In genomic region chr7:26151953-26152781, GRCh38 we compare ENCODE assay signal across 8 cellular contexts. TPM values are rescaled to one million over a fixed set of nuclear protein-coding genes. Genes with fewer than 3 reads are reported as not detected.
DNase-seq lines count a peak whose midpoint lies in the region; ATAC-seq and TF ChIP-seq lines count a peak whose summit lies in the region.

Gene NFE2L3, plus strand, starts transcription at chr7:26152198. Its CDS starts 301 bp downstream, at chr7:26152499.

- H3K4me3 ChIP-seq in mammary epithelial cell (replicated peaks in 1 of 3; ENCODE audit: insufficient read depth in 1 of 3, low read depth in 2 of 3, low read length in 3 of 3): peak within 1 kb of the TSS; percentile 30 to 65 (median 64)

- intact Hi-C loops in mammary epithelial cell (cut with micrococcal nuclease): no loop called here

- dilution Hi-C loops in mammary epithelial cell (cut with HindIII; ENCODE audit: low sequenced_read_pairs): loop anchor here (5.0 kb wide), 1 partner anchor 260 kb away; no protein-coding TSS in a partner anchor

- no peaks in the 10 kb centered on the region for H4K20me1 ChIP-seq in mammary epithelial cell (ENCODE audit: insufficient read depth, low read length)

- H2AFZ ChIP-seq in mammary epithelial cell (ENCODE audit: low read depth, low read length): peak within 1 kb of the TSS; percentile 97

- H3K9ac ChIP-seq in mammary epithelial cell (ENCODE audit: insufficient read depth, low read length): peak within 1 kb of the TSS; percentile 36

- WGBS in mammary epithelial cell (ENCODE audit: low coverage, missing lambda C conversion rate): 0% methylated on average over 1 of the region's 95 CpGs

- H3K27me3 ChIP-seq in mammary epithelial cell (ENCODE audit: insufficient read depth, low read length): no peaks in the 10 kb centered on the region

- BruUV-seq in mammary epithelial cell (replicated peaks; lab: Mats Ljungman, UMichigan): no TSS peak

- H3K27ac ChIP-seq in 22Rv1 (peak within 1 kb of the TSS; percentile 42; the same call in 1 of the 2 replicates), VCaP (peak within 1 kb of the TSS; percentile 62), mammary epithelial cell (ENCODE audit: insufficient read depth, low read depth, low read length) (peak within 1 kb of the TSS; percentile 29)

- in situ Hi-C loops in mammary epithelial cell (cut with MboI; ENCODE audit: low sequenced_read_pairs in 2 of 2): no loop called here

- H3K4me2 ChIP-seq in mammary epithelial cell (ENCODE audit: insufficient read depth, low read depth, low read length): peak within 1 kb of the TSS; percentile 88

- peaks cover 45% of the 10 kb centered on the region for H3K4me1 ChIP-seq in mammary epithelial cell (ENCODE audit: insufficient read depth, low read length)

- H3K9me3 ChIP-seq in mammary epithelial cell (replicated peaks; ENCODE audit: insufficient read depth, low read length): no peaks in the 10 kb centered on the region

- no peaks in the 10 kb centered on the region for H3K36me3 ChIP-seq in mammary epithelial cell (ENCODE audit: insufficient read depth, low read length)

- peaks cover 28% of the 10 kb centered on the region for H3K79me2 ChIP-seq in mammary epithelial cell (ENCODE audit: insufficient read depth, low read length)

- TF ChIP-seq CTCF in 22Rv1 (IDR thresholded peaks at IDR 0.05): peak; percentile 27
- TF ChIP-seq CTCF in VCaP (conservative IDR thresholded peaks at IDR 0.05): peak; percentile 29; the same call in 1 of the 2 replicates
- peak in 1 of 2 donors; percentile 2 for TF ChIP-seq CTCF in mammary epithelial cell (conservative IDR thresholded peaks at IDR 0.05 in 1 of 2, IDR thresholded peaks at IDR 0.05 in 1 of 2; ENCODE audit: extremely low read depth in 1 of 2, insufficient read depth in 1 of 2, low read depth in 1 of 2, low read length in 2 of 2)

- peak; percentile 65 for DNase-seq in NCI-H2107 treated with DMSO at 0.1 percent for 48 hours (lab: John Stamatoyannopoulos, UW; ENCODE audit: unreplicated experiment)
- peak; percentile 65 for DNase-seq in mammary epithelial cell
- DNase-seq in iris pigment epithelial cell (ENCODE audit: low read depth): peak; percentile 78
- peak; percentile 62 to 80 for DNase-seq in stimulated activated CD4-positive, alpha-beta T cell treated with anti-CD3 and anti-CD28 coated beads, Interleukin-12 subunit alpha, Interleukin-12 subunit beta, amount 100 ng/mL, for 24 hours (ENCODE audit: low read depth in 2 of 2)

- ATAC-seq in GM18511 (IDR thresholded peaks at IDR 0.05; ENCODE audit: unreplicated experiment): peak; percentile 73
- ATAC-seq in HG02973 (IDR thresholded peaks at IDR 0.05; ENCODE audit: unreplicated experiment): peak; percentile 59

- CTCF ChIA-PET in mammary epithelial cell (lab: Charles Lee; ENCODE audit: low non-redundant PET): interaction anchor here (0.6 to 0.8 kb wide), 2 partner anchors 30 to 62 kb away, joined by 5 to 17 read pairs; no protein-coding TSS in a partner anchor

RNA-seq across cellular contexts. Expression of gene NFE2L3, which starts in this region (rescaled TPM):
- total RNA-seq in mammary epithelial cell: 1 to 10 TPM; 5.4 to 8.3 TPM
- 6.8 TPM for polyA plus RNA-seq in mammary epithelial cell
- polyA minus RNA-seq in mammary epithelial cell: 9.5 TPM

Comparison
In these comparisons a context has a peak if more than half of its experiments do, and no peak if none do; other contexts are left out.
1. Peak in every context shown above with its lines: DNase-seq, ATAC-seq, H3K4me3 ChIP-seq and H3K27ac ChIP-seq.